14 cellular contexts compared by ENCODE assay signal in genomic region chr17:81249233-81250040, GRCh38. TPM values are rescaled to one million over a fixed set of nuclear protein-coding genes. Genes with fewer than 3 reads are reported as not detected.
DNase-seq lines count a peak whose midpoint lies in the region; ATAC-seq and TF ChIP-seq lines count a peak whose summit lies in the region.
"Had no signal": no experiment of that assay in that cellular context is flagged by ENCODE, and none has a peak within 500 bp of the region (broad histone marks: within the 10 kb centered on the region; RNA-seq: fewer than 3 reads in every experiment).

No MANE protein-coding gene starts in this region.

- peak overlapping the region; percentile 81 for H3K27ac ChIP-seq in KOPT-K1 (ENCODE audit: low read depth, low read length, poor library complexity, severe bottlenecking)
- H3K27ac ChIP-seq: BLaER1 treated with 17β-estradiol and CSF1 and Interleukin-3, amounts not matched to agents 10 nM and 100 nM; esophagus squamous epithelium; SJCRH30 had no signal

- TF ChIP-seq POLR2A in GM18505 (IDR thresholded peaks at IDR 0.05; ENCODE audit: borderline replicate concordance, extremely low read depth, insufficient read depth, insufficient read length), result no peak

- no peaks in the 10 kb centered on the region for H3K9me3 ChIP-seq in KOPT-K1 (ENCODE audit: insufficient read depth, low read length, poor library complexity, severe bottlenecking)
- H3K9me3 ChIP-seq: esophagus squamous epithelium, HAP-1, SJCRH30 had no signal

- ATAC-seq in esophagus mucosa, result peak; percentile 42
- ATAC-seq in GM18517 (IDR thresholded peaks at IDR 0.05; ENCODE audit: unreplicated experiment), result no peak
- no peak for ATAC-seq in GM18505 (IDR thresholded peaks at IDR 0.05; ENCODE audit: unreplicated experiment)
- ATAC-seq: activated CD8-positive, alpha-beta memory T cell treated with anti-CD3 and anti-CD28 coated beads, Interleukin-2, amount 10 ng/mL, durations not matched to agents 7 days and 5 days had no signal

- DNase-seq in COLO668 (lab: John Stamatoyannopoulos, UW; ENCODE audit: unreplicated experiment) (peak; percentile 8), SHP77 (lab: John Stamatoyannopoulos, UW) (no peak)
- DNase-seq: activated CD8-positive, alpha-beta memory T cell treated with anti-CD3 and anti-CD28 coated beads, Interleukin-2, amount 10 ng/mL, durations not matched to agents 7 days and 5 days; activated naive CD8-positive, alpha-beta T cell treated with anti-CD3 and anti-CD28 coated beads for 36 hours; esophagus squamous epithelium; mesendoderm; occipital lobe had no signal

- H3K36me3 ChIP-seq in KOPT-K1 (ENCODE audit: insufficient read depth, low read length), result peaks cover 30% of the 10 kb centered on the region

RNA-seq across cellular contexts. Expression of gene NDUFAF8, which starts 10.3 kb away (rescaled TPM):
- total RNA-seq in esophagus mucosa, result 41.2 TPM

RNA-seq across cellular contexts. Expression of gene TEPSIN, which starts 10.6 kb away (rescaled TPM):
- 13.1 TPM for total RNA-seq in esophagus mucosa

RNA-seq across cellular contexts. Expression of gene CEP131, which starts 26.7 kb away (rescaled TPM):
- total RNA-seq in esophagus mucosa, result 2.7 TPM

RNA-seq across cellular contexts. Expression of gene SLC38A10, which starts 45.7 kb away (rescaled TPM):
- total RNA-seq in esophagus mucosa, result 24.6 TPM
